11 cellular contexts compared by ENCODE assay signal in genomic region chr5:59597690-59598546, GRCh38.
DNase-seq lines count a peak whose midpoint lies in the region; ATAC-seq, FAIRE-seq and TF ChIP-seq lines count a peak whose summit lies in the region.
"Had no signal": no experiment of that assay in that cellular context is flagged by ENCODE, and none has a peak within 500 bp of the region (broad histone marks: within the 10 kb centered on the region; RNA-seq: fewer than 3 reads in every experiment).

No MANE protein-coding gene starts in this region.

- H3K4me3 ChIP-seq in GM12875 (ENCODE audit: low read depth, low read length) (peak overlapping the region; percentile 16), coronary artery (peak overlapping the region; percentile 47), pancreas (peak overlapping the region in 1 of 4 donors; percentile 15)

- H3K27ac ChIP-seq in coronary artery (peak overlapping the region in 1 of 2 donors; percentile 3), pancreas (peak overlapping the region in 1 of 4 donors; percentile 17)

- DNase-seq in coronary artery (ENCODE audit: low spot score) (no peak), pancreas (no peak), anterior cingulate cortex (lab: John Stamatoyannopoulos, UW) (no peak), inferior parietal cortex (ENCODE audit: extremely low spot score) (no peak), globus pallidus (ENCODE audit: low spot score) (no peak)
- DNase-seq: activated T-cell treated with anti-CD3 and anti-CD28 coated beads for 4 hours, GOT3, KG1 had no signal

- H3K27me3 ChIP-seq in pancreas = no peaks in the 10 kb centered on the region

- TF ChIP-seq CTCF in GM12875 (IDR thresholded peaks at IDR 0.05; ENCODE audit: borderline replicate concordance, insufficient read depth, low read depth, low read length) (no peak), coronary artery (IDR thresholded peaks at IDR 0.05) (no peak), pancreas (IDR thresholded peaks at IDR 0.05) (no peak)

- H3K36me3 ChIP-seq in pancreas = no peaks in the 10 kb centered on the region

- no peaks in the 10 kb centered on the region for H3K9me3 ChIP-seq in pancreas

- peaks cover 0 to 6% (median 0%) of the 10 kb centered on the region in 3 donors for H3K4me1 ChIP-seq in pancreas

- ATAC-seq in HG02885 (IDR thresholded peaks at IDR 0.05; ENCODE audit: poor library complexity, unreplicated experiment) (peak; percentile 19), pancreas (peak in 2 of 4 donors; percentile 19 to 26), HG02610 (IDR thresholded peaks at IDR 0.05; ENCODE audit: unreplicated experiment) (no peak)

- peak; percentile 13 for FAIRE-seq in pancreas (lab: Jason Lieb, UNC)

- 51 to 55% methylated on average over 6 of the region's 6 CpGs for WGBS in pancreas, 2 donors

- intact Hi-C loops in pancreas (cut with DNase I) = no loop called here
